1 cellular context compared by ENCODE assay signal in the genomic region with DNA sequence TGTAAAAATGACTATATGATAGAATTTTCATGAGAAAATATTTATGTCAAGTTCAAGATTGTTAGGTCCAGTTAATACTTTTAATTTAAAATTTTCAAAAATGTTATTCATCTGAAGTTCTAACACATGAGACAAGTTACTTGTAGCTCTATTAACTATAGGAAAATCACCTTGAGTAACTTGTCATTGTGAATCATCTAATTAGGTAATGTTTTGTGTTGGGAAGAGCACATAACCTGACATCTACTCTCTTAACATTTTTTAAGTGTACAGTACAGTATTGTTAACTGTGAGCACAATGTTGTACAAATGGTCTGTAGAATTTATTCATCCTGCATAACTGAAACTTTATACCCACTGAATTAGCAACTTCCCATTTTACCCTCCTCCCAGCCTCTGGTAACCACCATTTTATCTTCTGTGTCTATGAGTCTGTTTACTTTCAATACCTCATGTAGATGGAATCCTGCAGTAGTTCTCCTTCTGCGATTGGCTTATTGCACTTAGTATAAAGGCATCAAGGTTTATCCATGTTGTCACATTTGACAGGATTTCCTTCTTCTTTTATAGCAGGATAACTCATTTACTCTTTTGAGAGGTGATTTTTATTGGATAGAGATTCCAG.
TF ChIP-seq lines count a peak whose summit lies in the region.

No MANE protein-coding gene starts in this region.

TF ChIP-seq in SK-N-SH treated with all-trans-retinoic acid at 6 μM for 48 hours, 23 proteins besides CTCF, POLR2A, EP300 and RAD21 (continued from another document):
- TF ChIP-seq ZNF70 (CRISPR knock-in tag; IDR thresholded peaks at IDR 0.05) (no peak), ESRRG (CRISPR knock-in tag; IDR thresholded peaks at IDR 0.05) (no peak), CSRNP3 (CRISPR knock-in tag; IDR thresholded peaks at IDR 0.05) (no peak), ZFP30 (CRISPR knock-in tag; IDR thresholded peaks at IDR 0.05) (no peak), RARB (CRISPR knock-in tag; IDR thresholded peaks at IDR 0.05) (no peak), ZFP3 (CRISPR knock-in tag; IDR thresholded peaks at IDR 0.05) (no peak), TCF4 (CRISPR knock-in tag; IDR thresholded peaks at IDR 0.05; ENCODE audit: borderline replicate concordance) (no peak)
